9 cellular contexts compared by ENCODE assay signal in the genomic region with DNA sequence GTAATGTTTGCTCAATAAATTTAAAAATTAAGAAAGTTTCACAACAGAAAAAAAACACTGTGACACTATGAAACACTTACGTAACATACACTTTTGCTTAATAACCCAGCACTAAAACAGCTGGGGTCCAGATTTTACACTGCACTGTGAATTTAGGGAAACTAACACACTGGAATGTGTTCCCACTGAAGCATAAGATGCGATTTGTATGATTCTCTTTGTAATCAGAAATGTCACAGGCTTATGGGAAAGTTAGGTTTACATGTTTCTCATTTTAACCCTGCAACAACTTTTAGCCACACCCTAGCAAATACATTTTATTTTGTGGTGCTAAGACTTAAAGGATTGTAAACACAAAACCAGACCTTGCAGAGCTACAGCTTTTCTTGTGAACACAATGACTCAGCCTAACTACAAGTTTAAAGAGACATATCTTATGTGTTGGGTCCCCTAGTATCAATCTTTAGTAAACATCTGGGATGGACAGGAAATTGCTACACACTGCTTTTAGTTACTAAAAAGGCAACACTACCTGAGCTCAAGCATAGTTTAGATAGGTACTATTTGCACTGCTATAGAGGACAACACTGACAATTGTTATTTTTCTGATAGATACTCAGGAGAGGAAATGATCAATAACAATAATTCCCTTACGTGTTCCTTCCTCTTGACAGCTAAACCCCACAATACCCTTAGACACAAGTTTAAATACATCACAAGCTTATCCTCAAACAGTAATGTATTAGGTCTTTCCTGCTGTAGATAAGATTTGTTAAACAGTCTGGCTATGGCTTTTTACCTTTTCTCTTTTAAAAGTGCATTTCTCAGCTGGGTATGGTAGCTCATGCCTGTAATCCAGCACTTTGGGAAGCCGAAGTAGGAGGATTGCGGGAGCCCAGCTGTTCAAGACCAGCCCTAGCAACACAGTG. TPM values are rescaled to one million over a fixed set of nuclear protein-coding genes. Genes with fewer than 3 reads are reported as not detected.
DNase-seq lines count a peak whose midpoint lies in the region; ATAC-seq, FAIRE-seq and TF ChIP-seq lines count a peak whose summit lies in the region.
"Had no signal": no experiment of that assay in that cellular context is flagged by ENCODE, and none has a peak within 500 bp of the region (broad histone marks: within the 10 kb centered on the region; RNA-seq: fewer than 3 reads in every experiment).

No MANE protein-coding gene starts in this region.

- H3K36me3 Mint-ChIP-seq in progenitor cell of endocrine pancreas (ENCODE audit: insufficient read depth), result peaks cover 13% of the 10 kb centered on the region
- H3K36me3 Mint-ChIP-seq in naive thymus-derived CD8-positive, alpha-beta T cell, result peaks cover 0 to 4% (median 0%) of the 10 kb centered on the region in 3 donors

- H3K9ac ChIP-seq in endothelial cell of umbilical vein (replicated peaks; ENCODE audit: extremely low read depth, insufficient read depth, low read length), result peak overlapping the region; percentile 74

- peak overlapping the region; percentile 95 for H3K27ac Mint-ChIP-seq in progenitor cell of endocrine pancreas
- no peak overlapping the region for H3K27ac Mint-ChIP-seq in naive thymus-derived CD8-positive, alpha-beta T cell

- H4K20me1 ChIP-seq in endothelial cell of umbilical vein (replicated peaks; ENCODE audit: control insufficient read depth, extremely low read depth, insufficient read depth, low read length), result no peaks in the 10 kb centered on the region

- H3K4me3 Mint-ChIP-seq in progenitor cell of endocrine pancreas (ENCODE audit: low read depth), result peak overlapping the region; percentile 43
- H3K4me3 Mint-ChIP-seq in naive thymus-derived CD8-positive, alpha-beta T cell, result no peak overlapping the region

- H3K4me3 ChIP-seq in endothelial cell of umbilical vein (replicated peaks in 1 of 3; ENCODE audit: insufficient read depth in 1 of 3, low read depth in 1 of 3, low read length in 3 of 3), result peak overlapping the region in 1 of 3 experiments; percentile 9

- CTCF ChIA-PET in endothelial cell of umbilical vein (lab: Charles Lee), result interaction anchor here (0.7 to 3.0 kb wide), 11 partner anchors 9 to 535 kb away, joined by 3 to 15 read pairs (median 4); no protein-coding TSS in a partner anchor

- no peak for ATAC-seq in HG03342 (IDR thresholded peaks at IDR 0.05; ENCODE audit: unreplicated experiment)
- ATAC-seq in naive thymus-derived CD8-positive, alpha-beta T cell, result no peak
- no peak for ATAC-seq in HG03175 (IDR thresholded peaks at IDR 0.05; ENCODE audit: unreplicated experiment)

- peak; percentile 49 for TF ChIP-seq POLR2A in endothelial cell of umbilical vein (IDR thresholded peaks at IDR 0.05; ENCODE audit: low read depth, low read length)

- POLR2A ChIA-PET in endothelial cell of umbilical vein (lab: Charles Lee), result interaction anchor here (0.6 to 2.6 kb wide), 4 partner anchors 13 to 23 kb away, joined by 3 to 11 read pairs (median 3); no protein-coding TSS in a partner anchor
- POLR2A ChIA-PET in naive thymus-derived CD8-positive, alpha-beta T cell (lab: Charles Lee), result no interaction called here

- no peaks in the 10 kb centered on the region for H3K9me1 ChIP-seq in endothelial cell of umbilical vein (replicated peaks; ENCODE audit: control insufficient read depth, extremely low read depth, insufficient read depth, low read length)

- no peaks in the 10 kb centered on the region for H3K36me3 ChIP-seq in endothelial cell of umbilical vein (ENCODE audit: control insufficient read depth in 2 of 2, extremely low read depth in 1 of 2, insufficient read depth in 2 of 2, low read length in 2 of 2)

- peak overlapping the region; percentile 97 for H3K27ac ChIP-seq in endothelial cell of umbilical vein (ENCODE audit: insufficient read depth, low read depth, low read length)

- dilution Hi-C loops in endothelial cell of umbilical vein (cut with MboI; ENCODE audit: extremely low pct_ligation_motif_present, low sequenced_read_pairs), result no loop called here

- no peak for TF ChIP-seq CTCF in endothelial cell of umbilical vein (IDR thresholded peaks at IDR 0.05; ENCODE audit: extremely low read depth in 1 of 2, insufficient read depth in 1 of 2, low read depth in 1 of 2, low read length in 2 of 2)
- TF ChIP-seq CTCF in progenitor cell of endocrine pancreas (IDR thresholded peaks at IDR 0.05; ENCODE audit: unreplicated experiment), result no peak

- H3K4me2 ChIP-seq in endothelial cell of umbilical vein (ENCODE audit: insufficient read depth, low read length), result peak overlapping the region; percentile 74

- no peak overlapping the region for H2AFZ ChIP-seq in endothelial cell of umbilical vein (ENCODE audit: low read depth, low read length)

- intact Hi-C loops in endothelial cell of umbilical vein (cut with micrococcal nuclease), result loop anchor here (1.0 kb wide), 2 partner anchors 18 to 233 kb away; a partner anchor contains a TSS

- no TSS peak for BruUV-seq in endothelial cell of umbilical vein (replicated peaks; lab: Mats Ljungman, UMichigan)

- peak; percentile 66 for FAIRE-seq in endothelial cell of umbilical vein (lab: Jason Lieb, UNC)
- FAIRE-seq: GM12892 had no signal

- H3K27me3 ChIP-seq in endothelial cell of umbilical vein (ENCODE audit: control insufficient read depth in 2 of 2, insufficient read depth in 2 of 2, low read length in 2 of 2), result no peaks in the 10 kb centered on the region

- no peaks in the 10 kb centered on the region for H3K27me3 Mint-ChIP-seq in progenitor cell of endocrine pancreas
- peaks cover 17 to 37% (median 30%) of the 10 kb centered on the region in 5 donors for H3K27me3 Mint-ChIP-seq in naive thymus-derived CD8-positive, alpha-beta T cell

- H3K9me3 ChIP-seq in endothelial cell of umbilical vein (replicated peaks; ENCODE audit: control insufficient read depth, insufficient read depth, low read length), result no peaks in the 10 kb centered on the region

- H3K79me2 ChIP-seq in endothelial cell of umbilical vein (ENCODE audit: control insufficient read depth, insufficient read depth, low read length), result peaks cover 44% of the 10 kb centered on the region

- H3K4me1 ChIP-seq in endothelial cell of umbilical vein (ENCODE audit: control insufficient read depth, extremely low read depth, insufficient read depth, low read length), result peaks cover 74% of the 10 kb centered on the region

- peaks cover 48% of the 10 kb centered on the region for H3K4me1 Mint-ChIP-seq in progenitor cell of endocrine pancreas (ENCODE audit: low read depth)
- peaks cover 7 to 16% (median 13%) of the 10 kb centered on the region in 4 donors for H3K4me1 Mint-ChIP-seq in naive thymus-derived CD8-positive, alpha-beta T cell

- peaks cover 10% of the 10 kb centered on the region for H3K9me3 Mint-ChIP-seq in progenitor cell of endocrine pancreas (ENCODE audit: low read depth)
- H3K9me3 Mint-ChIP-seq in naive thymus-derived CD8-positive, alpha-beta T cell, result no peaks in the 10 kb centered on the region

- DNase-seq in EL (peak; percentile 67), NCI-H460 (ENCODE audit: extremely low read depth, low read depth) (peak; percentile 98), endothelial cell of umbilical vein (ENCODE audit: low read depth, low spot score) (peak; percentile 91), progenitor cell of endocrine pancreas (ENCODE audit: low spot score, unreplicated experiment) (no peak), NCI-H748 (lab: John Stamatoyannopoulos, UW; ENCODE audit: unreplicated experiment) (no peak)
- DNase-seq in naive thymus-derived CD8-positive, alpha-beta T cell, result no peak

TF ChIP-seq in endothelial cell of umbilical vein, 7 proteins besides CTCF, POLR2A, EP300 and RAD21 (continues in another document):
- no peak for TF ChIP-seq EZH2 (IDR thresholded peaks at IDR 0.05; ENCODE audit: borderline replicate concordance, low read depth, low read length, severe bottlenecking)
- no peak for TF ChIP-seq MYC (IDR thresholded peaks at IDR 0.05; ENCODE audit: low read depth, low read length)
- TF ChIP-seq FOS (IDR thresholded peaks at IDR 0.05; ENCODE audit: borderline replicate concordance, insufficient read depth, low read length), result peak; percentile 68
- TF ChIP-seq POLR2AphosphoS5 (IDR thresholded peaks at IDR 0.05; ENCODE audit: insufficient read depth, low read depth, low read length), result peak; percentile 11
- peak; percentile 70 for TF ChIP-seq GATA2 (IDR thresholded peaks at IDR 0.05; ENCODE audit: insufficient read depth, insufficient read length, low read depth, low read length)

RNA-seq across cellular contexts. Expression of a gene that starts 3.8 kb away (rescaled TPM):
- total RNA-seq in NCI-H460 (2014; rRNA removed; shearing (Covaris generic)), result 27.9 and 33.5 TPM in 2 replicates
- polyA plus RNA-seq in NCI-H460 (2014; cell fraction: nucleus; rRNA removed), result 17.0 and 25.4 TPM in 2 replicates
- total RNA-seq in endothelial cell of umbilical vein, result 75.6 and 108 TPM in 2 replicates
- polyA plus RNA-seq in endothelial cell of umbilical vein, result 35.7 and 42.0 TPM in 2 replicates
- polyA plus RNA-seq in endothelial cell of umbilical vein (2011; cell fraction: cytosol; rRNA removed), result 33.4 and 33.6 TPM in 2 replicates
- 169 and 198 TPM in 2 replicates for polyA plus RNA-seq in endothelial cell of umbilical vein (2011; cell fraction: nucleus; rRNA removed)
- polyA plus RNA-seq in endothelial cell of umbilical vein (2012), result 32.5 and 45.4 TPM in 2 replicates
- polyA minus RNA-seq in endothelial cell of umbilical vein, result 168 and 217 TPM in 2 replicates
- 10.1 TPM for polyA minus RNA-seq in endothelial cell of umbilical vein (2011; cell fraction: cytosol; rRNA and poly(A)+ RNA removed)
- polyA minus RNA-seq in endothelial cell of umbilical vein (2011; cell fraction: nucleus; rRNA and poly(A)+ RNA removed), result 352 and 548 TPM in 2 replicates
- total RNA-seq in progenitor cell of endocrine pancreas, result 143 and 156 TPM in 2 replicates
- total RNA-seq in naive thymus-derived CD8-positive, alpha-beta T cell, result under 1 TPM; 0.38 to 0.44 TPM
- polyA plus RNA-seq in naive thymus-derived CD8-positive, alpha-beta T cell, result not detected

RNA-seq across cellular contexts. Expression of a gene that starts 36.7 kb away (rescaled TPM):
- not detected in 2 replicates for total RNA-seq in NCI-H460 (2014; rRNA removed; shearing (Covaris generic))
- not detected in 2 replicates for polyA plus RNA-seq in NCI-H460 (2014; cell fraction: nucleus; rRNA removed)
- total RNA-seq in endothelial cell of umbilical vein (not detected in 2 replicates), progenitor cell of endocrine pancreas (not detected in 2 replicates)
- polyA plus RNA-seq in endothelial cell of umbilical vein, result 0.14 TPM in 1 of 2 replicates, not detected in the other
- polyA plus RNA-seq in endothelial cell of umbilical vein (2011; cell fraction: cytosol; rRNA removed), result not detected in 2 replicates
- polyA plus RNA-seq in endothelial cell of umbilical vein (2011; cell fraction: nucleus; rRNA removed), result 0.11 TPM in 1 of 2 replicates, not detected in the other
- not detected in 2 replicates for polyA plus RNA-seq in endothelial cell of umbilical vein (2012)
- polyA minus RNA-seq in endothelial cell of umbilical vein, result not detected in 2 replicates
- polyA minus RNA-seq in endothelial cell of umbilical vein (2011; cell fraction: cytosol; rRNA and poly(A)+ RNA removed), result not detected
- 0.91 and 1.3 TPM in 2 replicates for polyA minus RNA-seq in endothelial cell of umbilical vein (2011; cell fraction: nucleus; rRNA and poly(A)+ RNA removed)
- not detected for total RNA-seq in naive thymus-derived CD8-positive, alpha-beta T cell
- not detected for polyA plus RNA-seq in naive thymus-derived CD8-positive, alpha-beta T cell

Comparison
In these comparisons a context has a peak if more than half of its experiments do, and no peak if none do; other contexts are left out.
1. DNase-seq: peak in EL (single experiment), NCI-H460 (single experiment) and endothelial cell of umbilical vein (single experiment); none in progenitor cell of endocrine pancreas (single experiment), NCI-H748 (single experiment) and naive thymus-derived CD8-positive, alpha-beta T cell (0 of 10).
2. RNA of a gene that starts 3.8 kb away (total RNA-seq): 143 to 156 TPM in progenitor cell of endocrine pancreas, 75.6 to 108 TPM in endothelial cell of umbilical vein and 27.9 to 33.5 TPM in NCI-H460; 0.38 to 0.44 TPM in naive thymus-derived CD8-positive, alpha-beta T cell; every median in the first group is over 10 times any median in the second.